In genomic region chr2:205024822-205025518, GRCh38 we compare ENCODE assay signal across 8 cellular contexts.
DNase-seq lines count a peak whose midpoint lies in the region; ATAC-seq, FAIRE-seq and TF ChIP-seq lines count a peak whose summit lies in the region.

No MANE protein-coding gene starts in this region.

- no peaks in the 10 kb centered on the region for H3K36me3 ChIP-seq in cardiac muscle cell
- no peaks in the 10 kb centered on the region for H3K36me3 ChIP-seq in small intestine (ENCODE audit: control insufficient read depth in 2 of 2, insufficient read depth in 2 of 2, low read length in 2 of 2)
- no peaks in the 10 kb centered on the region for H3K36me3 ChIP-seq in esophagus squamous epithelium

- H3K27ac ChIP-seq in A549 (peak overlapping the region; percentile 28 to 78), cardiac muscle cell (no peak overlapping the region), small intestine (ENCODE audit: low read depth in 1 of 2, low read length in 1 of 2) (no peak overlapping the region), esophagus squamous epithelium (peak overlapping the region in 2 of 4 donors; percentile 50 to 57)

- peak overlapping the region; percentile 28 for H3K4me3 ChIP-seq in A549
- no peak overlapping the region for H3K4me3 ChIP-seq in cardiac muscle cell
- no peak overlapping the region for H3K4me3 ChIP-seq in small intestine (ENCODE audit: low read depth in 1 of 2, low read length in 2 of 2)
- peak overlapping the region in 1 of 4 donors; percentile 38 for H3K4me3 ChIP-seq in esophagus squamous epithelium

- under 1% methylated on average over 10 of the region's 10 CpGs for WGBS in A549 (ENCODE audit: missing lambda C conversion rate)
- 55 to 66% (median 61%) methylated on average over 10 of the region's 10 CpGs for WGBS in small intestine, 3 donors
- WGBS in esophagus squamous epithelium, 2 donors: 21 to 24% methylated on average over 10 of the region's 10 CpGs

- DNase-seq in A549 (ENCODE audit: low read depth in 1 of 2, low spot score in 1 of 2) (peak; percentile 54 to 77), HTR-8/SVneo (ENCODE audit: insufficient read length, low spot score) (peak; percentile 70), cardiac muscle cell (ENCODE audit: low read depth in 1 of 2, low spot score in 1 of 2) (peak; percentile 10 to 86), small intestine (peak; percentile 3), esophagus squamous epithelium (lab: John Stamatoyannopoulos, UW) (no peak)
- DNase-seq in activated effector memory CD4-positive, alpha-beta T cell treated with Interleukin-2 at 50 U/mL for 16 hours: peak; percentile 7

- peak in 1 of 2 experiments; percentile 38; a peak in 2 of 5 replicates for TF ChIP-seq RAD21 in A549 (conservative IDR thresholded peaks at IDR 0.05 in 1 of 2, IDR thresholded peaks at IDR 0.05 in 1 of 2)

- H3K27me3 ChIP-seq in cardiac muscle cell (no peaks in the 10 kb centered on the region), small intestine (ENCODE audit: control insufficient read depth in 2 of 2, insufficient read depth in 2 of 2, low read length in 2 of 2) (peaks cover 0 to under 1% of the 10 kb centered on the region in 2 donors), esophagus squamous epithelium (no peaks in the 10 kb centered on the region)

- H3K4me2 ChIP-seq in A549: peak overlapping the region; percentile 72

- no peak for TF ChIP-seq POLR2A in A549 (IDR thresholded peaks at IDR 0.05; ENCODE audit: low read length)
- TF ChIP-seq POLR2A in esophagus squamous epithelium (IDR thresholded peaks at IDR 0.05): no peak

- no peak for TF ChIP-seq CTCF in A549 (IDR thresholded peaks at IDR 0.05)
- TF ChIP-seq CTCF in cardiac muscle cell (IDR thresholded peaks at IDR 0.05; ENCODE audit: low read depth, low read length): no peak
- no peak for TF ChIP-seq CTCF in esophagus squamous epithelium (IDR thresholded peaks at IDR 0.05)

- intact Hi-C loops in esophagus squamous epithelium (cut with DNase I): no loop called here

- POLR2A ChIA-PET in A549 (lab: Yijun Ruan, JAX): no interaction called here

- ATAC-seq in A549 (peak; percentile 99 to 100), HG03175 (IDR thresholded peaks at IDR 0.05; ENCODE audit: unreplicated experiment) (no peak), GM21447 (IDR thresholded peaks at IDR 0.05; ENCODE audit: unreplicated experiment) (no peak)

- H3K4me1 ChIP-seq in A549 (peaks cover 20% of the 10 kb centered on the region), cardiac muscle cell (ENCODE audit: low read depth) (peaks cover 7% of the 10 kb centered on the region), small intestine (ENCODE audit: control insufficient read depth in 2 of 2, insufficient read depth in 1 of 2, low read depth in 1 of 2, low read length in 1 of 2) (no peaks in the 10 kb centered on the region), esophagus squamous epithelium (peaks cover 5 to 18% (median 13%) of the 10 kb centered on the region in 3 donors)

- CTCF ChIA-PET in A549 (lab: Yijun Ruan, JAX): interaction anchor here (0.8 kb wide), 1 partner anchor 91 kb away, joined by 3 read pairs; no protein-coding TSS in a partner anchor

- FAIRE-seq in A549 (lab: Jason Lieb, UNC) (peak; percentile 54), HTR-8/SVneo (lab: Jason Lieb, UNC) (peak; percentile 84), small intestine (lab: Jason Lieb, UNC) (no peak)

- no peaks in the 10 kb centered on the region for H3K9me3 ChIP-seq in A549
- H3K9me3 ChIP-seq in cardiac muscle cell (ENCODE audit: low read depth): no peaks in the 10 kb centered on the region
- no peaks in the 10 kb centered on the region for H3K9me3 ChIP-seq in small intestine (ENCODE audit: control insufficient read depth, low read depth)
- no peaks in the 10 kb centered on the region for H3K9me3 ChIP-seq in esophagus squamous epithelium

- peak in 1 of 2 experiments; percentile 17; a peak in 1 of 5 replicates for TF ChIP-seq EP300 in A549 (IDR thresholded peaks at IDR 0.05)

TF ChIP-seq in A549, 52 proteins besides CTCF, POLR2A, EP300 and RAD21 (continues in another document):
- TF ChIP-seq KDM1A (IDR thresholded peaks at IDR 0.05; ENCODE audit: low read depth) (no peak), ELK1 (IDR thresholded peaks at IDR 0.05; ENCODE audit: low read depth, low read length) (no peak), PBX3 (IDR thresholded peaks at IDR 0.05) (no peak), RARB (CRISPR knock-in tag; IDR thresholded peaks at IDR 0.05) (no peak), NFE2L2 (conservative IDR thresholded peaks at IDR 0.05; ENCODE audit: low read length) (no peak), ZSCAN20 (CRISPR knock-in tag; IDR thresholded peaks at IDR 0.05) (no peak), HDAC2 (IDR thresholded peaks at IDR 0.05) (no peak), TFCP2L1 (CRISPR knock-in tag; IDR thresholded peaks at IDR 0.05) (no peak), BHLHE40 (IDR thresholded peaks at IDR 0.05; ENCODE audit: low read depth, low read length) (no peak), FOSB (CRISPR knock-in tag; IDR thresholded peaks at IDR 0.05) (no peak), HES2 (IDR thresholded peaks at IDR 0.05) (no peak), NPAS2 (CRISPR knock-in tag; IDR thresholded peaks at IDR 0.05; ENCODE audit: borderline replicate concordance) (no peak), MAFK (IDR thresholded peaks at IDR 0.05; ENCODE audit: partially characterized antibody) (no peak), E2F6 (IDR thresholded peaks at IDR 0.05; ENCODE audit: borderline replicate concordance, low read depth) (no peak), CHD4 (IDR thresholded peaks at IDR 0.05; ENCODE audit: borderline replicate concordance) (no peak), HOXB13 (CRISPR knock-in tag; IDR thresholded peaks at IDR 0.05; ENCODE audit: low read depth) (no peak), REST (IDR thresholded peaks at IDR 0.05) (no peak), CHD2 (IDR thresholded peaks at IDR 0.05; ENCODE audit: low read length, partially characterized antibody) (no peak), NR3C1 (IDR thresholded peaks at IDR 0.05) (no peak), CBX2 (IDR thresholded peaks at IDR 0.05; ENCODE audit: borderline replicate concordance, low read depth) (no peak), FOSL2 (IDR thresholded peaks at IDR 0.05) (peak; percentile 93), FOSL2 (CRISPR knock-in tag; IDR thresholded peaks at IDR 0.05) (peak; percentile 92), KDM5A (IDR thresholded peaks at IDR 0.05) (no peak), POLR2AphosphoS2 (conservative IDR thresholded peaks at IDR 0.05; ENCODE audit: low read length) (no peak), EHMT2 (IDR thresholded peaks at IDR 0.05; ENCODE audit: low read depth) (no peak), ZFP36 (IDR thresholded peaks at IDR 0.05; ENCODE audit: borderline replicate concordance, partially characterized antibody) (no peak)

Comparison
In these comparisons a context has a peak if more than half of its experiments do, and no peak if none do; other contexts are left out.
1. ATAC-seq: peak in A549 (2 of 2); none in HG03175 (single experiment) and GM21447 (single experiment).
2. H3K27ac ChIP-seq: peak in A549 (2 of 2); none in cardiac muscle cell (single experiment) and small intestine (0 of 2).